8 cellular contexts compared by ENCODE assay signal in genomic region chr3:172040078-172040975, GRCh38. TPM values are rescaled to one million over a fixed set of nuclear protein-coding genes. Genes with fewer than 3 reads are reported as not detected.
DNase-seq lines count a peak whose midpoint lies in the region; ATAC-seq and TF ChIP-seq lines count a peak whose summit lies in the region.

No MANE protein-coding gene starts in this region.

- peak overlapping the region; percentile 99 for H3K27ac ChIP-seq in colonic mucosa

- no peaks in the 10 kb centered on the region for H3K36me3 ChIP-seq in colonic mucosa

- H3K9me3 ChIP-seq in colonic mucosa, result no peaks in the 10 kb centered on the region

- no peaks in the 10 kb centered on the region for H3K27me3 ChIP-seq in colonic mucosa

- peaks cover 7% of the 10 kb centered on the region for H3K4me1 ChIP-seq in colonic mucosa

- intact Hi-C loops in colonic mucosa (cut with DNase I), result no loop called here

- H3K4me3 ChIP-seq in WI38 (ENCODE audit: low read depth, low read length) (peak overlapping the region; percentile 97), colonic mucosa (peak overlapping the region; percentile 87)

- TF ChIP-seq CTCF in WI38 (IDR thresholded peaks at IDR 0.05; ENCODE audit: low read depth, low read length) (0 out of 2 replicates have a peak, but pooled peaks have one; percentile 14), colonic mucosa (IDR thresholded peaks at IDR 0.05) (peak; percentile 18)

- no peak for ATAC-seq in GM18873 (IDR thresholded peaks at IDR 0.05; ENCODE audit: low FRiP score, unreplicated experiment)

- peak overlapping the region; percentile 92 to 96 for H3K9ac ChIP-seq in colonic mucosa (ENCODE audit: low read depth in 2 of 2, low read length in 2 of 2)

- DNase-seq in ELF-1 (ENCODE audit: low read depth, low spot score) (peak; percentile 81), H4 (ENCODE audit: low spot score) (peak; percentile 84), NCI-H1092 treated with DMSO at 0.1 percent for 48 hours (lab: John Stamatoyannopoulos, UW) (peak; percentile 47), colonic mucosa (peak; percentile 79), kidney glomerular epithelial cell (lab: John Stamatoyannopoulos, UW) (peak; percentile 79)
- DNase-seq in stimulated activated CD4-positive, alpha-beta T cell treated with anti-CD3 and anti-CD28 coated beads, Interleukin-12 subunit alpha, Interleukin-12 subunit beta, amount 100 ng/mL, for 4 hours, result peak; percentile 30

RNA-seq across cellular contexts. Expression of gene FNDC3B, which starts 0.9 kb away (rescaled TPM):
- total RNA-seq in H4 (2014; rRNA removed; shearing (Covaris generic)), result 61.0 and 65.8 TPM in 2 replicates
- total RNA-seq in colonic mucosa, result 100 to 1,000 TPM in 1 of 2 donors, 10 to 100 TPM in 1; 66.7 to 142 TPM

Comparison
In these comparisons a context has a peak if more than half of its experiments do, and no peak if none do; other contexts are left out.
1. DNase-seq: peak in every context shown above with its lines; median percentile 84 in H4; 81 in ELF-1; 79 in colonic mucosa; 79 in kidney glomerular epithelial cell; 47 in NCI-H1092 treated with DMSO at 0.1 percent for 48 hours; 30 in stimulated activated CD4-positive, alpha-beta T cell treated with anti-CD3 and anti-CD28 coated beads, Interleukin-12 subunit alpha, Interleukin-12 subunit beta, amount 100 ng/mL, for 4 hours.